9 cellular contexts compared by ENCODE assay signal in genomic region chr7:34928052-34928451, GRCh38.
DNase-seq lines count a peak whose midpoint lies in the region; ATAC-seq and TF ChIP-seq lines count a peak whose summit lies in the region.
"Had no signal": no experiment of that assay in that cellular context is flagged by ENCODE, and none has a peak within 500 bp of the region (broad histone marks: within the 10 kb centered on the region; RNA-seq: fewer than 3 reads in every experiment).

No MANE protein-coding gene starts in this region.

- no peak overlapping the region for H3K27ac Mint-ChIP-seq in activated T-helper 1 cell treated with anti-CD3 and anti-CD28 coated beads, Interleukin-12 subunit alpha, Interleukin-12 subunit beta, Interleukin-2, Interleukin-4 antibody, amounts not matched to agents 30 ng/mL and 10 ng/mL and 1 ng/mL, durations not matched to agents 14 hours and 24 hours and 36 hours

- DNase-seq in NK-92 treated with Interleukin-12 subunit alpha and Interleukin-12 subunit beta, amount 100 ng/mL, for 24 hours (lab: John Stamatoyannopoulos, UW): peak; percentile 1
- DNase-seq in NK-92 (lab: John Stamatoyannopoulos, UW; ENCODE audit: unreplicated experiment) (no peak), NCI-H748 (lab: John Stamatoyannopoulos, UW; ENCODE audit: unreplicated experiment) (peak; percentile 41), hepatocyte (ENCODE audit: low spot score) (peak; percentile 46), epidermal melanocyte (ENCODE audit: insufficient read length, low spot score) (no peak)
- DNase-seq in activated T-helper 1 cell treated with anti-CD3 and anti-CD28 coated beads, Interleukin-12 subunit alpha, Interleukin-12 subunit beta, Interleukin-2, Interleukin-4 antibody, amounts not matched to agents 30 ng/mL and 10 ng/mL and 1 ng/mL, durations not matched to agents 14 hours and 24 hours and 36 hours (ENCODE audit: low spot score): peak; percentile 5
- DNase-seq in stimulated activated CD4-positive, alpha-beta T cell treated with anti-CD3 and anti-CD28 coated beads, Interleukin-4, amount 100 ng/mL, for 1 hour: peak; percentile 55

- 37% methylated on average over 5 of the region's 5 CpGs for WGBS in hepatocyte (ENCODE audit: low lambda C conversion rate, missing lambda C conversion rate)

- H3K36me3 ChIP-seq in hepatocyte (replicated peaks; ENCODE audit: insufficient read depth, low read depth): no peaks in the 10 kb centered on the region

- no peaks in the 10 kb centered on the region for H3K36me3 Mint-ChIP-seq in activated T-helper 1 cell treated with anti-CD3 and anti-CD28 coated beads, Interleukin-12 subunit alpha, Interleukin-12 subunit beta, Interleukin-2, Interleukin-4 antibody, amounts not matched to agents 30 ng/mL and 10 ng/mL and 1 ng/mL, durations not matched to agents 14 hours and 24 hours and 36 hours (ENCODE audit: low read depth)

- H4K20me1 ChIP-seq in hepatocyte (ENCODE audit: insufficient read depth, poor library complexity, severe bottlenecking): no peaks in the 10 kb centered on the region

- H3K9me3 ChIP-seq in hepatocyte (ENCODE audit: low read depth): no peaks in the 10 kb centered on the region

- no peak overlapping the region for H2AFZ ChIP-seq in hepatocyte

- intact Hi-C loops in activated T-helper 1 cell treated with anti-CD3 and anti-CD28 coated beads, Interleukin-12 subunit alpha, Interleukin-12 subunit beta, Interleukin-2, Interleukin-4 antibody, amounts not matched to agents 30 ng/mL and 10 ng/mL and 1 ng/mL, durations not matched to agents 14 hours and 24 hours and 36 hours (cut with micrococcal nuclease): loop anchor here (1.0 kb wide), 1 partner anchor 105 kb away; no protein-coding TSS in a partner anchor

- H3K79me2 ChIP-seq in hepatocyte: no peaks in the 10 kb centered on the region

- TF ChIP-seq CTCF in hepatocyte (IDR thresholded peaks at IDR 0.05; ENCODE audit: poor library complexity): peak; percentile 40

- H3K9me2 ChIP-seq in hepatocyte (replicated peaks; ENCODE audit: insufficient read depth): no peaks in the 10 kb centered on the region

- no peak overlapping the region for H3K4me3 Mint-ChIP-seq in activated T-helper 1 cell treated with anti-CD3 and anti-CD28 coated beads, Interleukin-12 subunit alpha, Interleukin-12 subunit beta, Interleukin-2, Interleukin-4 antibody, amounts not matched to agents 30 ng/mL and 10 ng/mL and 1 ng/mL, durations not matched to agents 14 hours and 24 hours and 36 hours

- H3K27me3 ChIP-seq in hepatocyte: no peaks in the 10 kb centered on the region

- H3K27me3 Mint-ChIP-seq in activated T-helper 1 cell treated with anti-CD3 and anti-CD28 coated beads, Interleukin-12 subunit alpha, Interleukin-12 subunit beta, Interleukin-2, Interleukin-4 antibody, amounts not matched to agents 30 ng/mL and 10 ng/mL and 1 ng/mL, durations not matched to agents 14 hours and 24 hours and 36 hours (ENCODE audit: insufficient read depth): no peaks in the 10 kb centered on the region

- no peak overlapping the region for H3K4me2 ChIP-seq in hepatocyte

- no peaks in the 10 kb centered on the region for H3K4me1 ChIP-seq in hepatocyte (ENCODE audit: insufficient read depth)

- H3K9me3 Mint-ChIP-seq in activated T-helper 1 cell treated with anti-CD3 and anti-CD28 coated beads, Interleukin-12 subunit alpha, Interleukin-12 subunit beta, Interleukin-2, Interleukin-4 antibody, amounts not matched to agents 30 ng/mL and 10 ng/mL and 1 ng/mL, durations not matched to agents 14 hours and 24 hours and 36 hours: no peaks in the 10 kb centered on the region

- ATAC-seq in HG02610 (IDR thresholded peaks at IDR 0.05; ENCODE audit: unreplicated experiment): peak; percentile 77

- H3K4me3 ChIP-seq in hepatocyte: no peak overlapping the region

- H3K27ac ChIP-seq in hepatocyte: no peak overlapping the region
- H3K27ac ChIP-seq: epithelial cell of prostate had no signal

- no peaks in the 10 kb centered on the region for H3K4me1 Mint-ChIP-seq in activated T-helper 1 cell treated with anti-CD3 and anti-CD28 coated beads, Interleukin-12 subunit alpha, Interleukin-12 subunit beta, Interleukin-2, Interleukin-4 antibody, amounts not matched to agents 30 ng/mL and 10 ng/mL and 1 ng/mL, durations not matched to agents 14 hours and 24 hours and 36 hours (ENCODE audit: low read depth)

Comparison
In these comparisons a context has a peak if more than half of its experiments do, and no peak if none do; other contexts are left out.
1. DNase-seq: peak in NK-92 treated with Interleukin-12 subunit alpha and Interleukin-12 subunit beta, amount 100 ng/mL, for 24 hours (single experiment), NCI-H748 (single experiment), activated T-helper 1 cell treated with anti-CD3 and anti-CD28 coated beads, Interleukin-12 subunit alpha, Interleukin-12 subunit beta, Interleukin-2, Interleukin-4 antibody, amounts not matched to agents 30 ng/mL and 10 ng/mL and 1 ng/mL, durations not matched to agents 14 hours and 24 hours and 36 hours (single experiment), hepatocyte (single experiment) and stimulated activated CD4-positive, alpha-beta T cell treated with anti-CD3 and anti-CD28 coated beads, Interleukin-4, amount 100 ng/mL, for 1 hour (single experiment); none in NK-92 (single experiment) and epidermal melanocyte (single experiment).